34 cellular contexts compared by ENCODE assay signal in genomic region chr12:96829354-96829753, GRCh38.
"Had no signal": no experiment of that assay in that cellular context is flagged by ENCODE, and none has a peak within 500 bp of the region (broad histone marks: within the 10 kb centered on the region; RNA-seq: fewer than 3 reads in every experiment).

No MANE protein-coding gene starts in this region.

- H3K9me3 ChIP-seq: MG63 had no signal

- H3K27ac ChIP-seq: KMS-11 had no signal

- H3K36me3 ChIP-seq: MG63 had no signal

- H3K4me2 ChIP-seq: KMS-11 had no signal

- H3K4me3 ChIP-seq: MG63 had no signal

- H3K9ac ChIP-seq: KMS-11 had no signal

- H3K27me3 ChIP-seq: MG63 had no signal

- DNase-seq: Karpas-422, Kasumi-1, MG63, MM.1S, MV-4-11, NCI-H1048, NCI-H1092, NCI-H1092 treated with DMSO at 0.1 percent for 48 hours, NCI-H1105, NCI-H1105 treated with DMSO at 0.1 percent for 48 hours, NCI-H1417, NCI-H1417 treated with DMSO at 0.1 percent for 48 hours, NCI-H1436, NCI-H1436 treated with DMSO at 0.1 percent for 48 hours, NCI-H146, NCI-H1694, NCI-H1694 treated with DMSO at 0.1 percent for 48 hours, NCI-H187, NCI-H187 treated with DMSO at 0.1 percent for 48 hours, NCI-H1930, NCI-H2029, NCI-H2029 treated with DMSO at 0.1 percent for 48 hours, NCI-H2081, NCI-H2081 treated with DMSO at 0.1 percent for 48 hours, NCI-H2107, NCI-H2171, NCI-H2171 treated with DMSO at 0.1 percent for 48 hours, NCI-H2227 treated with DMSO at 0.1 percent for 48 hours, NCI-H226, NCI-H345, NCI-H446, NCI-H446 treated with DMSO at 0.1 percent for 48 hours, NCI-H510A had no signal
